In genomic region chr16:20899503-20900298, GRCh38 we compare ENCODE assay signal across 1 cellular context.
A peak's percentile ranks its signal among the peaks of the same experiment; 100 is the strongest.
TF ChIP-seq lines count a peak whose summit lies in the region.

No MANE protein-coding gene starts in this region.

TF ChIP-seq in HepG2, 621 proteins besides CTCF, POLR2A, EP300 and RAD21 (continued from another document and continues in another):
- TF ChIP-seq, protein P1, sequence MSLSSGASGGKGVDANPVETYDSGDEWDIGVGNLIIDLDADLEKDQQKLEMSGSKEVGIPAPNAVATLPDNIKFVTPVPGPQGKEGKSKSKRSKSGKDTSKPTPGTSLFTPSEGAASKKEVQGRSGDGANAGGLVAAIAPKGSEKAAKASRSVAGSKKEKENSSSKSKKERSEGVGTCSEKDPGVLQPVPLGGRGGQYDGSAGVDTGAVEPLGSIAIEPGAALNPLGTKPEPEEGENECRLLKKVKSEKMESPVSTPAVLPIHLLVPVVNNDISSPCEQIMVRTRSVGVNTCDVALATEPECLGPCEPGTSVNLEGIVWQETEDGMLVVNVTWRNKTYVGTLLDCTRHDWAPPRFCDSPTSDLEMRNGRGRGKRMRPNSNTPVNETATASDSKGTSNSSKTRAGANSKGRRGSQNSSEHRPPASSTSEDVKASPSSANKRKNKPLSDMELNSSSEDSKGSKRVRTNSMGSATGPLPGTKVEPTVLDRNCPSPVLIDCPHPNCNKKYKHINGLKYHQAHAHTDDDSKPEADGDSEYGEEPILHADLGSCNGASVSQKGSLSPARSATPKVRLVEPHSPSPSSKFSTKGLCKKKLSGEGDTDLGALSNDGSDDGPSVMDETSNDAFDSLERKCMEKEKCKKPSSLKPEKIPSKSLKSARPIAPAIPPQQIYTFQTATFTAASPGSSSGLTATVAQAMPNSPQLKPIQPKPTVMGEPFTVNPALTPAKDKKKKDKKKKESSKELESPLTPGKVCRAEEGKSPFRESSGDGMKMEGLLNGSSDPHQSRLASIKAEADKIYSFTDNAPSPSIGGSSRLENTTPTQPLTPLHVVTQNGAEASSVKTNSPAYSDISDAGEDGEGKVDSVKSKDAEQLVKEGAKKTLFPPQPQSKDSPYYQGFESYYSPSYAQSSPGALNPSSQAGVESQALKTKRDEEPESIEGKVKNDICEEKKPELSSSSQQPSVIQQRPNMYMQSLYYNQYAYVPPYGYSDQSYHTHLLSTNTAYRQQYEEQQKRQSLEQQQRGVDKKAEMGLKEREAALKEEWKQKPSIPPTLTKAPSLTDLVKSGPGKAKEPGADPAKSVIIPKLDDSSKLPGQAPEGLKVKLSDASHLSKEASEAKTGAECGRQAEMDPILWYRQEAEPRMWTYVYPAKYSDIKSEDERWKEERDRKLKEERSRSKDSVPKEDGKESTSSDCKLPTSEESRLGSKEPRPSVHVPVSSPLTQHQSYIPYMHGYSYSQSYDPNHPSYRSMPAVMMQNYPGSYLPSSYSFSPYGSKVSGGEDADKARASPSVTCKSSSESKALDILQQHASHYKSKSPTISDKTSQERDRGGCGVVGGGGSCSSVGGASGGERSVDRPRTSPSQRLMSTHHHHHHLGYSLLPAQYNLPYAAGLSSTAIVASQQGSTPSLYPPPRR (CRISPR knock-in tag; IDR thresholded peaks at IDR 0.05; ENCODE audit: borderline replicate concordance): peak; percentile 80
- no peak for TF ChIP-seq NONO (IDR thresholded peaks at IDR 0.05)
- peak; percentile 46; the same call in 1 of the 2 replicates for TF ChIP-seq NONO (CRISPR knock-in tag; conservative IDR thresholded peaks at IDR 0.05)
- TF ChIP-seq ZNF775 (CRISPR knock-in tag; IDR thresholded peaks at IDR 0.05; ENCODE audit: borderline replicate concordance): no peak
- TF ChIP-seq TBL1XR1 (IDR thresholded peaks at IDR 0.05; ENCODE audit: borderline replicate concordance, low read length, partially characterized antibody): no peak
- no peak for TF ChIP-seq KIAA2018 (CRISPR knock-in tag; IDR thresholded peaks at IDR 0.05; ENCODE audit: borderline replicate concordance)
- peak; percentile 47; the same call in 1 of the 2 replicates for TF ChIP-seq HINFP (CRISPR knock-in tag; IDR thresholded peaks at IDR 0.05; ENCODE audit: low read depth)
- TF ChIP-seq NR3C1 (CRISPR knock-in tag; IDR thresholded peaks at IDR 0.05): no peak
- TF ChIP-seq ZSCAN29 (CRISPR knock-in tag; conservative IDR thresholded peaks at IDR 0.05): peak; percentile 65; the same call in 1 of the 2 replicates
- TF ChIP-seq ARID2 (CRISPR knock-in tag; IDR thresholded peaks at IDR 0.05; ENCODE audit: borderline replicate concordance): peak; percentile 93
- 0 out of 2 replicates have a peak, but pooled peaks have one; percentile 2 for TF ChIP-seq ZNF136 (CRISPR knock-in tag; IDR thresholded peaks at IDR 0.05; ENCODE audit: low read depth)
- 0 out of 2 replicates have a peak, but pooled peaks have one; percentile 38 for TF ChIP-seq ZNF230 (CRISPR knock-in tag; IDR thresholded peaks at IDR 0.05)
- TF ChIP-seq, protein P2, sequence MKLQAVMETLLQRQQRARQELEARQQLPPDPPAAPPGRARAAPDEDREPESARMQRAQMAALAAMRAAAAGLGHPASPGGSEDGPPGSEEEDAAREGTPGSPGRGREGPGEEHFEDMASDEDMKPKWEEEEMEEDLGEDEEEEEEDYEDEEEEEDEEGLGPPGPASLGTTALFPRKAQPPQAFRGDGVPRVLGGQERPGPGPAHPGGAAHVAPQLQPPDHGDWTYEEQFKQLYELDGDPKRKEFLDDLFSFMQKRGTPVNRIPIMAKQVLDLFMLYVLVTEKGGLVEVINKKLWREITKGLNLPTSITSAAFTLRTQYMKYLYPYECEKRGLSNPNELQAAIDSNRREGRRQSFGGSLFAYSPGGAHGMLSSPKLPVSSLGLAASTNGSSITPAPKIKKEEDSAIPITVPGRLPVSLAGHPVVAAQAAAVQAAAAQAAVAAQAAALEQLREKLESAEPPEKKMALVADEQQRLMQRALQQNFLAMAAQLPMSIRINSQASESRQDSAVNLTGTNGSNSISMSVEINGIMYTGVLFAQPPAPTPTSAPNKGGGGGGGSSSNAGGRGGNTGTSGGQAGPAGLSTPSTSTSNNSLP (IDR thresholded peaks at IDR 0.05; ENCODE audit: low read depth, low read length): peak; percentile 59
- TF ChIP-seq TARDBP (CRISPR knock-in tag; IDR thresholded peaks at IDR 0.05): peak; percentile 77
- TF ChIP-seq ZFP36L1 (CRISPR knock-in tag; IDR thresholded peaks at IDR 0.05): 0 out of 2 replicates have a peak, but pooled peaks have one; percentile 57
- TF ChIP-seq HMGA1 (CRISPR knock-in tag; conservative IDR thresholded peaks at IDR 0.05): no peak
- no peak for TF ChIP-seq CENPBD1 (CRISPR knock-in tag; IDR thresholded peaks at IDR 0.05; ENCODE audit: borderline replicate concordance, low read depth)
- no peak for TF ChIP-seq RCOR2 (CRISPR knock-in tag; IDR thresholded peaks at IDR 0.05)
- no peak for TF ChIP-seq SETDB1 (CRISPR knock-in tag; IDR thresholded peaks at IDR 0.05; ENCODE audit: borderline replicate concordance)
- no peak; the same call in 1 of the 2 replicates for TF ChIP-seq ZNF605 (CRISPR knock-in tag; IDR thresholded peaks at IDR 0.05)
- TF ChIP-seq, protein P3, sequence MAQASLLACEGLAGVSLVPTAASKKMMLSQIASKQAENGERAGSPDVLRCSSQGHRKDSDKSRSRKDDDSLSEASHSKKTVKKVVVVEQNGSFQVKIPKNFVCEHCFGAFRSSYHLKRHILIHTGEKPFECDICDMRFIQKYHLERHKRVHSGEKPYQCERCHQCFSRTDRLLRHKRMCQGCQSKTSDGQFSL (CRISPR knock-in tag; IDR thresholded peaks at IDR 0.05): peak; percentile 81; the same call in 1 of the 2 replicates
- TF ChIP-seq NFRKB (IDR thresholded peaks at IDR 0.05): no peak
- no peak for TF ChIP-seq PRPF4 (IDR thresholded peaks at IDR 0.05; ENCODE audit: low read depth, low read length, poor library complexity, severe bottlenecking)
- 0 out of 2 replicates have a peak, but pooled peaks have one; percentile 71 for TF ChIP-seq ELF4 (CRISPR knock-in tag; IDR thresholded peaks at IDR 0.05; ENCODE audit: borderline replicate concordance)
- 0 out of 2 replicates have a peak, but pooled peaks have one; percentile 49 for TF ChIP-seq ZBTB44 (CRISPR knock-in tag; IDR thresholded peaks at IDR 0.05)
- TF ChIP-seq ZFP37 (CRISPR knock-in tag; IDR thresholded peaks at IDR 0.05; ENCODE audit: borderline replicate concordance): 0 out of 2 replicates have a peak, but pooled peaks have one; percentile 46
- TF ChIP-seq ZNF468 (CRISPR knock-in tag; IDR thresholded peaks at IDR 0.05): no peak
- TF ChIP-seq, protein P4, sequence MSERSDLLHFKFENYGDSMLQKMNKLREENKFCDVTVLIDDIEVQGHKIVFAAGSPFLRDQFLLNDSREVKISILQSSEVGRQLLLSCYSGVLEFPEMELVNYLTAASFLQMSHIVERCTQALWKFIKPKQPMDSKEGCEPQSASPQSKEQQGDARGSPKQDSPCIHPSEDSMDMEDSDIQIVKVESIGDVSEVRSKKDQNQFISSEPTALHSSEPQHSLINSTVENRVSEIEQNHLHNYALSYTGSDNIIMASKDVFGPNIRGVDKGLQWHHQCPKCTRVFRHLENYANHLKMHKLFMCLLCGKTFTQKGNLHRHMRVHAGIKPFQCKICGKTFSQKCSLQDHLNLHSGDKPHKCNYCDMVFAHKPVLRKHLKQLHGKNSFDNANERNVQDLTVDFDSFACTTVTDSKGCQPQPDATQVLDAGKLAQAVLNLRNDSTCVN (CRISPR knock-in tag; IDR thresholded peaks at IDR 0.05; ENCODE audit: borderline replicate concordance): peak; percentile 91; the same call in 1 of the 2 replicates
- no peak; the same call in 1 of the 2 replicates for TF ChIP-seq ZNF619 (CRISPR knock-in tag; IDR thresholded peaks at IDR 0.05)
- peak; percentile 60; the same call in 1 of the 2 replicates for TF ChIP-seq DMAP1 (CRISPR knock-in tag; IDR thresholded peaks at IDR 0.05)
- TF ChIP-seq TFDP1 (CRISPR knock-in tag; IDR thresholded peaks at IDR 0.05; ENCODE audit: borderline replicate concordance): 0 out of 2 replicates have a peak, but pooled peaks have one; percentile 14
- peak; percentile 52 for TF ChIP-seq ESRRA (CRISPR knock-in tag; IDR thresholded peaks at IDR 0.05; ENCODE audit: low read depth)
- TF ChIP-seq CREM (IDR thresholded peaks at IDR 0.05): peak; percentile 24; the same call in 1 of the 2 replicates
- TF ChIP-seq CREM (CRISPR knock-in tag; IDR thresholded peaks at IDR 0.05): no peak
- TF ChIP-seq SMC3 (IDR thresholded peaks at IDR 0.05; ENCODE audit: low read length): no peak
- TF ChIP-seq GATA4 (IDR thresholded peaks at IDR 0.05; ENCODE audit: borderline replicate concordance, low read depth): no peak
- peak; percentile 52; the same call in 1 of the 2 replicates for TF ChIP-seq ZNF557 (CRISPR knock-in tag; IDR thresholded peaks at IDR 0.05)
